Comparison of ENCODE assay signal across 8 cellular contexts in genomic region chr4:116358633-116359222, GRCh38.
DNase-seq lines count a peak whose midpoint lies in the region; ATAC-seq and TF ChIP-seq lines count a peak whose summit lies in the region.

No MANE protein-coding gene starts in this region.

- no peaks in the 10 kb centered on the region for H3K27me3 ChIP-seq in NT2/D1 (ENCODE audit: insufficient read depth, insufficient read length)
- H3K27me3 ChIP-seq in body of pancreas, result no peaks in the 10 kb centered on the region
- no peaks in the 10 kb centered on the region for H3K27me3 ChIP-seq in transverse colon

- H3K9me3 ChIP-seq in NT2/D1 (ENCODE audit: insufficient read depth, low read length), result no peaks in the 10 kb centered on the region; the same call in 1 of the 2 replicates
- H3K9me3 ChIP-seq in body of pancreas, result no peaks in the 10 kb centered on the region
- no peaks in the 10 kb centered on the region for H3K9me3 ChIP-seq in transverse colon

- peak; percentile 14 for DNase-seq in activated T-cell treated with anti-CD3 and anti-CD28 coated beads for 24 hours (ENCODE audit: low read depth)
- no peak for DNase-seq in activated T-cell treated with anti-CD3 and anti-CD28 coated beads for 4 hours
- DNase-seq in NT2/D1 (ENCODE audit: low read depth, low spot score), result peak; percentile 66
- peak; percentile 81 to 87 (median 85) for DNase-seq in body of pancreas
- DNase-seq in kidney tubule cell (ENCODE audit: low spot score), result peak; percentile 85
- peak; percentile 66 for DNase-seq in transverse colon

- no peaks in the 10 kb centered on the region for H3K4me1 ChIP-seq in NT2/D1 (ENCODE audit: insufficient read depth, insufficient read length)
- H3K4me1 ChIP-seq in body of pancreas, result no peaks in the 10 kb centered on the region
- H3K4me1 ChIP-seq in transverse colon, result no peaks in the 10 kb centered on the region

- no peak for TF ChIP-seq POLR2A in body of pancreas (IDR thresholded peaks at IDR 0.05)
- no peak for TF ChIP-seq POLR2A in transverse colon (IDR thresholded peaks at IDR 0.05)

- intact Hi-C loops in body of pancreas (cut with DNase I), result no loop called here
- intact Hi-C loops in transverse colon (cut with DNase I; ENCODE audit: low total_unique reads), result no loop called here

- peak; percentile 53 to 88 (median 75) for TF ChIP-seq CTCF in body of pancreas (IDR thresholded peaks at IDR 0.05)
- peak; percentile 46 to 61 (median 52) for TF ChIP-seq CTCF in transverse colon (IDR thresholded peaks at IDR 0.05)

- H3K4me3 ChIP-seq in NT2/D1 (ENCODE audit: insufficient read length, low read depth), result no peak overlapping the region
- H3K4me3 ChIP-seq in body of pancreas, result no peak overlapping the region
- no peak overlapping the region for H3K4me3 ChIP-seq in transverse colon

- WGBS in body of pancreas, 2 donors, result 17 to 19% methylated on average over 10 to 11 of the region's 11 CpGs
- 35% methylated on average over 11 of the region's 11 CpGs; no CpG with 5 or more reads in 1 of the 2 donors for WGBS in transverse colon (ENCODE audit: low coverage in 1 of 2), 2 donors

- in situ Hi-C loops in transverse colon (cut with MboI; ENCODE audit: low pct_ligation_motif_present in 1 of 4, low pct_unique_long_range_greater_than_20kb in 1 of 4, low sequenced_read_pairs in 3 of 4), result loop anchor here in 1 of 4 donors (25.0 kb wide), 1 partner anchor 1854 kb away; no protein-coding TSS in a partner anchor

- no peak overlapping the region for H3K9ac ChIP-seq in NT2/D1 (ENCODE audit: insufficient read length, low read depth)

- ATAC-seq in GM21526 (IDR thresholded peaks at IDR 0.05; ENCODE audit: low FRiP score, unreplicated experiment), result peak; percentile 99
- peak; percentile 99 for ATAC-seq in HG03565 (IDR thresholded peaks at IDR 0.05; ENCODE audit: unreplicated experiment)
- ATAC-seq in body of pancreas, result peak; percentile 95

- H3K27ac ChIP-seq in body of pancreas (no peak overlapping the region), transverse colon (no peak overlapping the region)

- no peak for TF ChIP-seq EP300 in transverse colon (IDR thresholded peaks at IDR 0.05; ENCODE audit: low read depth)

- no peaks in the 10 kb centered on the region for H3K36me3 ChIP-seq in NT2/D1 (ENCODE audit: insufficient read depth, insufficient read length, low read length)
- no peaks in the 10 kb centered on the region for H3K36me3 ChIP-seq in body of pancreas (replicated peaks in 1 of 2; ENCODE audit: insufficient read depth in 1 of 2, low read depth in 2 of 2)
- no peaks in the 10 kb centered on the region for H3K36me3 ChIP-seq in transverse colon
